Comparison of ENCODE assay signal across 1 cellular context in genomic region chr9:35834260-35835215, GRCh38.
A peak's percentile ranks its signal among the peaks of the same experiment; 100 is the strongest.
TF ChIP-seq lines count a peak whose summit lies in the region.

No MANE protein-coding gene starts in this region.

TF ChIP-seq in HepG2, 621 proteins besides CTCF, POLR2A, EP300 and RAD21 (continued from another document and continues in another):
- TF ChIP-seq GATAD1 (CRISPR knock-in tag; IDR thresholded peaks at IDR 0.05) (0 out of 2 replicates have a peak, but pooled peaks have one; percentile 16), PAXIP1 (CRISPR knock-in tag; conservative IDR thresholded peaks at IDR 0.05) (peak; percentile 44; the same call in 1 of the 2 replicates), EHMT2 (IDR thresholded peaks at IDR 0.05; ENCODE audit: borderline replicate concordance, low read depth, low read length) (no peak), SATB2 (CRISPR knock-in tag; IDR thresholded peaks at IDR 0.05) (no peak), SAFB2 (CRISPR knock-in tag; IDR thresholded peaks at IDR 0.05; ENCODE audit: borderline replicate concordance, low read depth) (no peak), NAIF1 (CRISPR knock-in tag; IDR thresholded peaks at IDR 0.05; ENCODE audit: borderline replicate concordance) (no peak), TAF15 (IDR thresholded peaks at IDR 0.05; ENCODE audit: low read depth, low read length, poor library complexity, severe bottlenecking) (no peak), HNF1B (CRISPR knock-in tag; IDR thresholded peaks at IDR 0.05) (no peak; the same call in 1 of the 2 replicates), ZNF33B (CRISPR knock-in tag; IDR thresholded peaks at IDR 0.05) (no peak), NFE2L2 (IDR thresholded peaks at IDR 0.05; ENCODE audit: low read length) (no peak), ZNF687 (CRISPR knock-in tag; IDR thresholded peaks at IDR 0.05) (peak; percentile 30; the same call in 1 of the 2 replicates), ATF7 (IDR thresholded peaks at IDR 0.05) (no peak), ATF7 (CRISPR knock-in tag; IDR thresholded peaks at IDR 0.05) (no peak), NR0B2 (CRISPR knock-in tag; IDR thresholded peaks at IDR 0.05) (no peak), MNT (IDR thresholded peaks at IDR 0.05) (no peak), PAWR (CRISPR knock-in tag; IDR thresholded peaks at IDR 0.05; ENCODE audit: borderline replicate concordance) (no peak), PREB (CRISPR knock-in tag; IDR thresholded peaks at IDR 0.05) (no peak), ZNF570 (CRISPR knock-in tag; IDR thresholded peaks at IDR 0.05; ENCODE audit: borderline replicate concordance) (no peak), ZNF644 (CRISPR knock-in tag; IDR thresholded peaks at IDR 0.05; ENCODE audit: low read depth) (no peak), ARID2 (CRISPR knock-in tag; IDR thresholded peaks at IDR 0.05; ENCODE audit: borderline replicate concordance) (no peak), HNF4A (CRISPR knock-in tag; IDR thresholded peaks at IDR 0.05) (peak; percentile 73), CERS6 (CRISPR knock-in tag; IDR thresholded peaks at IDR 0.05) (no peak), ZNF501 (CRISPR knock-in tag; IDR thresholded peaks at IDR 0.05) (peak; percentile 54; the same call in 1 of the 2 replicates), TEF (CRISPR knock-in tag; IDR thresholded peaks at IDR 0.05) (no peak), PHF8 (CRISPR knock-in tag; IDR thresholded peaks at IDR 0.05) (no peak), SRF (IDR thresholded peaks at IDR 0.05; ENCODE audit: low read depth, low read length) (no peak), RORA (CRISPR knock-in tag; IDR thresholded peaks at IDR 0.05) (no peak), NCOA1 (CRISPR knock-in tag; IDR thresholded peaks at IDR 0.05) (no peak), ZMYM4 (CRISPR knock-in tag; IDR thresholded peaks at IDR 0.05) (peak; percentile 57), TOPORS (CRISPR knock-in tag; IDR thresholded peaks at IDR 0.05) (no peak), ZNF530 (CRISPR knock-in tag; IDR thresholded peaks at IDR 0.05; ENCODE audit: low read depth) (no peak), TBX3 (IDR thresholded peaks at IDR 0.05; ENCODE audit: borderline replicate concordance) (peak; percentile 51; the same call in 1 of the 2 replicates), ARID4A (CRISPR knock-in tag; IDR thresholded peaks at IDR 0.05; ENCODE audit: borderline replicate concordance) (peak; percentile 44; the same call in 1 of the 2 replicates), HOXD1 (CRISPR knock-in tag; IDR thresholded peaks at IDR 0.05) (no peak), HDAC6 (IDR thresholded peaks at IDR 0.05; ENCODE audit: low read depth, low read length) (no peak), ELF3 (CRISPR knock-in tag; IDR thresholded peaks at IDR 0.05) (no peak), THRA (CRISPR knock-in tag; IDR thresholded peaks at IDR 0.05; ENCODE audit: borderline replicate concordance) (peak; percentile 37; the same call in 1 of the 2 replicates), ZNF792 (CRISPR knock-in tag; IDR thresholded peaks at IDR 0.05) (no peak), ZBTB7A (CRISPR knock-in tag; IDR thresholded peaks at IDR 0.05) (no peak), RBM39 (IDR thresholded peaks at IDR 0.05; ENCODE audit: low read depth, low read length, poor library complexity, severe bottlenecking) (no peak), KDM5A (IDR thresholded peaks at IDR 0.05; ENCODE audit: borderline replicate concordance, low read length) (no peak), ZNF44 (CRISPR knock-in tag; IDR thresholded peaks at IDR 0.05) (no peak), ZFP37 (CRISPR knock-in tag; IDR thresholded peaks at IDR 0.05; ENCODE audit: borderline replicate concordance) (no peak), ZNF296 (CRISPR knock-in tag; conservative IDR thresholded peaks at IDR 0.05) (no peak), TBL1XR1 (IDR thresholded peaks at IDR 0.05; ENCODE audit: borderline replicate concordance, low read length, partially characterized antibody) (peak; percentile 21)
